9 cellular contexts compared by ENCODE assay signal in the genomic region with DNA sequence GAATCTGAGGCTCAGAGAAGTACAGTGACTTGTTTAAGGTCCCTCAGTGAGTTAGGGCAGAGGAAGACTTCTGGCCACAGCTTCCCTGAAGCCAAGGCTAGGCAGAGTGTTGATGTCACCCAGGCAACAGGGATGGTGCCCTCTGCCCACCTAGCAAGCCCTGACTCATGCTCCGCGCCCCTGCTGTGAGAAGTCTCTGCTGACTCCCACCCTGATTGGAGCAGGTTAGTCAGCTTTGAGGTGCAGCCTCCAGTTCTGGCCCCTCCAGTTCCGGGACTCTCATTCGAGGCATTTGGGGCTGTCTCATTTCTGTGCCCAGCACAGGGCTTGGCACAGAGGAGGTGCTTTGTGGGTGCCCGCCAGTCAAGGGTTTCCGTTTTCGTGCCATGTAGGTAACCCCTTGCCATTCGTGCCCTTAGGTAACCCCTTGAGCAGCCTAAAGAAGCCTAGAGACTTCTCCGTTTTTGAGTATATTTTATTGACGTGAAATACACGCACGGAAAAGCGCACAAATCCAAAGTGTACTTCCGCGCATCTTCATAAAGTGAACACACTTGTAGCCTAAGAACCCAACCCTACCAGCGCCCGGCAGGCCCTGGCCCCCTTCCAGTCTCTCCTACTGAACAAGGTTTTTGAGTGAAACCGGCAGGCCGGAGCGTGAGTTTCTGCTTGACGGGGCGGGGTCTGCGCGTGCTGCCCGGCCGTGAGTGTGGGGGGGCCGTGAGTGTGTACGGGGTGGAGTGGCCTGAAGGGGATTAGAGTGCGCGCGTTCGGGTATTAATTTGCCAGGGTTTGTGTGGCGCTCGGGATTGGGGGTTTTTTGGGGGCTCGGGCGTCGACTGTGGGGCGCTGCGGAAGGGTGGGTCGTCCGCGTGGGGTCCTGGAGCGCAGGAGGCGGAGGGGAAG. TPM values are rescaled to one million over a fixed set of nuclear protein-coding genes. Genes with fewer than 3 reads are reported as not detected.
DNase-seq lines count a peak whose midpoint lies in the region; ATAC-seq, FAIRE-seq and TF ChIP-seq lines count a peak whose summit lies in the region.
"Not testable (repeated sequence)": the region's sequence is repeated elsewhere in the genome, so short reads cannot be mapped to it uniquely, and the experiment has no call there.
"Had no signal": no experiment of that assay in that cellular context is flagged by ENCODE, and none has a peak within 500 bp of the region (broad histone marks: within the 10 kb centered on the region; RNA-seq: fewer than 3 reads in every experiment).

No MANE protein-coding gene starts in this region.

- not testable (repeated sequence) for H2BK15ac ChIP-seq in IMR-90 (ENCODE audit: low read depth, low read length)

- not testable (repeated sequence) for H4K20me1 ChIP-seq in IMR-90 (ENCODE audit: insufficient read depth, low read length)

- H3K4me1 Mint-ChIP-seq in activated T-helper 17 cell treated with anti-CD3 and anti-CD28 coated beads, Interleukin-2, amount 50 U/mL, for 72 hours, result not testable (repeated sequence)

- CTCF ChIA-PET in IMR-90 (lab: Yijun Ruan, JAX), result not testable (repeated sequence)

- not testable (repeated sequence) for H3K27me3 ChIP-seq in IMR-90 (ENCODE audit: control insufficient read depth, insufficient read depth, low read length); cardiac muscle cell; prostate gland (replicated peaks; ENCODE audit: insufficient read depth)

- H3K27ac ChIP-seq in IMR-90 (ENCODE audit: insufficient read depth, low read length); cardiac muscle cell: not testable (repeated sequence)
- H3K27ac ChIP-seq in prostate gland, result peak overlapping the region in 1 of 2 donors; percentile 93

- not testable (repeated sequence) for H3K18ac ChIP-seq in IMR-90 (ENCODE audit: low read depth, low read length)

- BruUV-seq in IMR-90 (replicated peaks; lab: Mats Ljungman, UMichigan), result not testable (repeated sequence)

- H2AK9ac ChIP-seq in IMR-90 (replicated peaks; ENCODE audit: low read depth, low read length, poor library complexity), result not testable (repeated sequence)

- not testable (repeated sequence) for H3K27me3 Mint-ChIP-seq in activated T-helper 17 cell treated with anti-CD3 and anti-CD28 coated beads, Interleukin-2, amount 50 U/mL, for 72 hours

- ATAC-seq in GM21423 (IDR thresholded peaks at IDR 0.05; ENCODE audit: unreplicated experiment), result peak; percentile 23
- ATAC-seq in HG02938 (IDR thresholded peaks at IDR 0.05; ENCODE audit: unreplicated experiment), result peak; percentile 24
- peak; percentile 65 for ATAC-seq in IMR-90 (ENCODE audit: low read depth)
- peak; percentile 61 for ATAC-seq in activated T-helper 17 cell treated with anti-CD3 and anti-CD28 coated beads, Interleukin-2, amount 50 U/mL, for 72 hours (replicated peaks)

- not testable (repeated sequence) for H3K36me3 ChIP-seq in IMR-90 (ENCODE audit: control insufficient read depth, insufficient read depth, low read length); cardiac muscle cell; prostate gland

- H3K14ac ChIP-seq in IMR-90 (replicated peaks; ENCODE audit: low read depth, low read length), result not testable (repeated sequence)

- not testable (repeated sequence) for H2BK5ac ChIP-seq in IMR-90 (ENCODE audit: low read depth, low read length, poor library complexity, severe bottlenecking)

- H3K4ac ChIP-seq in IMR-90 (ENCODE audit: low read depth, low read length), result not testable (repeated sequence)

- not testable (repeated sequence) for H3K27ac Mint-ChIP-seq in activated T-helper 17 cell treated with anti-CD3 and anti-CD28 coated beads, Interleukin-2, amount 50 U/mL, for 72 hours

- H3K36me3 Mint-ChIP-seq in activated T-helper 17 cell treated with anti-CD3 and anti-CD28 coated beads, Interleukin-2, amount 50 U/mL, for 72 hours (ENCODE audit: low read depth), result not testable (repeated sequence)

- H3K9me1 ChIP-seq in IMR-90 (ENCODE audit: insufficient read depth, low read length), result not testable (repeated sequence)

- not testable (repeated sequence) for H4K5ac ChIP-seq in IMR-90 (ENCODE audit: low read depth, low read length)

- FAIRE-seq in GM18507 (lab: Jason Lieb, UNC) (peak; percentile 48), urothelium cell line (lab: Jason Lieb, UNC) (peak; percentile 32)

- not testable (repeated sequence) for DNase-seq in GM18507 (ENCODE audit: extremely low spot score, insufficient read length, low read depth); IMR-90; cardiac muscle cell (ENCODE audit: low read depth in 1 of 2, low spot score in 1 of 2); prostate gland (ENCODE audit: low spot score); urothelium cell line (ENCODE audit: low spot score)

- H3K56ac ChIP-seq in IMR-90 (ENCODE audit: extremely low read depth, insufficient read depth, low read length), result not testable (repeated sequence)

- intact Hi-C loops in IMR-90 (cut with micrococcal nuclease); prostate gland (cut with DNase I): not testable (repeated sequence)

- in situ Hi-C loops in IMR-90 (cut with MboI; ENCODE audit: low sequenced_read_pairs), result not testable (repeated sequence)

- not testable (repeated sequence) for H2BK20ac ChIP-seq in IMR-90 (ENCODE audit: low read depth, low read length)

- not testable (repeated sequence) for H2BK120ac ChIP-seq in IMR-90 (ENCODE audit: low read depth, low read length)

- POLR2A ChIA-PET in IMR-90 (lab: Charles Lee; ENCODE audit: unreplicated experiment), result not testable (repeated sequence)

- dilution Hi-C loops in IMR-90 (cut with HindIII; ENCODE audit: low sequenced_read_pairs, unreplicated experiment), result not testable (repeated sequence)

- not testable (repeated sequence) for H4K8ac ChIP-seq in IMR-90 (ENCODE audit: low read depth in 2 of 2, low read length in 2 of 2)

- not testable (repeated sequence) for TF ChIP-seq POLR2A in IMR-90 (IDR thresholded peaks at IDR 0.05; ENCODE audit: low read depth, low read length); prostate gland (IDR thresholded peaks at IDR 0.05)

- H3K4me3 ChIP-seq in IMR-90 (ENCODE audit: insufficient read depth, low read depth, low read length), result not testable (repeated sequence)
- H3K4me3 ChIP-seq in cardiac muscle cell, result peak overlapping the region; percentile 36
- H3K4me3 ChIP-seq in prostate gland, result peak overlapping the region; percentile 20 to 43

- TF ChIP-seq RAD21 in IMR-90 (IDR thresholded peaks at IDR 0.05; ENCODE audit: low read length), result not testable (repeated sequence)

- H4K91ac ChIP-seq in IMR-90 (ENCODE audit: insufficient read depth, low read depth, low read length), result not testable (repeated sequence)

- not testable (repeated sequence) for H3K4me1 ChIP-seq in IMR-90 (ENCODE audit: control insufficient read depth, insufficient read depth, low read length); cardiac muscle cell (ENCODE audit: low read depth); prostate gland (replicated peaks)

- not testable (repeated sequence) for H3K23ac ChIP-seq in IMR-90 (ENCODE audit: low read depth, low read length)

- not testable (repeated sequence) for H3K4me3 Mint-ChIP-seq in activated T-helper 17 cell treated with anti-CD3 and anti-CD28 coated beads, Interleukin-2, amount 50 U/mL, for 72 hours

- H3K9me3 ChIP-seq in IMR-90 (ENCODE audit: control insufficient read depth, insufficient read depth, low read length); cardiac muscle cell (ENCODE audit: low read depth); prostate gland: not testable (repeated sequence)

- no CpG with 5 or more reads among the region's 44 CpGs for WGBS in IMR-90 (ENCODE audit: extremely low coverage in 2 of 2, insufficient read length in 1 of 2), 2 experiments
- whole genome bisulfite sequencing in prostate gland, result no CpG with 5 or more reads among the region's 44 CpGs

- H2AFZ ChIP-seq in IMR-90 (replicated peaks; ENCODE audit: low read length, poor library complexity), result not testable (repeated sequence)

- TF ChIP-seq CTCF in IMR-90 (conservative IDR thresholded peaks at IDR 0.05; ENCODE audit: low read depth, low read length); cardiac muscle cell (IDR thresholded peaks at IDR 0.05; ENCODE audit: low read depth, low read length); prostate gland (IDR thresholded peaks at IDR 0.05): not testable (repeated sequence)

- not testable (repeated sequence) for H2AK5ac ChIP-seq in IMR-90 (ENCODE audit: low read depth, low read length)

- H3K79me1 ChIP-seq in IMR-90 (ENCODE audit: low read depth in 1 of 2, low read length in 2 of 2), result not testable (repeated sequence)

- H3K9ac ChIP-seq in IMR-90 (ENCODE audit: low read depth, low read length), result not testable (repeated sequence)

- H3K9me3 Mint-ChIP-seq in activated T-helper 17 cell treated with anti-CD3 and anti-CD28 coated beads, Interleukin-2, amount 50 U/mL, for 72 hours, result not testable (repeated sequence)

- H3K4me2 ChIP-seq in IMR-90 (ENCODE audit: low read depth, low read length), result not testable (repeated sequence)

RNA-seq across cellular contexts. Expression of gene GRAPL, which starts 16.9 kb away (rescaled TPM):
- not detected in 2 replicates for total RNA-seq in IMR-90 (2012; rRNA removed)
- not detected in 2 replicates for polyA plus RNA-seq in IMR-90 (2012; rRNA removed)
- not detected in 2 replicates for polyA plus RNA-seq in IMR-90 (2012; cell fraction: cytosol; rRNA removed)
- 0.37 and 0.71 TPM in 2 replicates for polyA plus RNA-seq in IMR-90 (2012; cell fraction: nucleus; rRNA removed; ENCODE audit: low replicate concordance)
- 1 to 10 TPM; 6.9 to 9.9 TPM for total RNA-seq in activated T-helper 17 cell treated with anti-CD3 and anti-CD28 coated beads, Interleukin-2, amount 50 U/mL, for 72 hours
- total RNA-seq in cardiac muscle cell, result 0.57 TPM in 1 of 2 replicates, not detected in the other
- not detected in 2 replicates for polyA plus RNA-seq in cardiac muscle cell
- total RNA-seq in prostate gland, result 1 to 10 TPM in 1 of 2 donors, not detected in 1; 4.3 TPM
- total RNA-seq: hepatocyte had no signal
- polyA plus RNA-seq: hepatocyte had no signal
